17 cellular contexts compared by ENCODE assay signal in the genomic region with DNA sequence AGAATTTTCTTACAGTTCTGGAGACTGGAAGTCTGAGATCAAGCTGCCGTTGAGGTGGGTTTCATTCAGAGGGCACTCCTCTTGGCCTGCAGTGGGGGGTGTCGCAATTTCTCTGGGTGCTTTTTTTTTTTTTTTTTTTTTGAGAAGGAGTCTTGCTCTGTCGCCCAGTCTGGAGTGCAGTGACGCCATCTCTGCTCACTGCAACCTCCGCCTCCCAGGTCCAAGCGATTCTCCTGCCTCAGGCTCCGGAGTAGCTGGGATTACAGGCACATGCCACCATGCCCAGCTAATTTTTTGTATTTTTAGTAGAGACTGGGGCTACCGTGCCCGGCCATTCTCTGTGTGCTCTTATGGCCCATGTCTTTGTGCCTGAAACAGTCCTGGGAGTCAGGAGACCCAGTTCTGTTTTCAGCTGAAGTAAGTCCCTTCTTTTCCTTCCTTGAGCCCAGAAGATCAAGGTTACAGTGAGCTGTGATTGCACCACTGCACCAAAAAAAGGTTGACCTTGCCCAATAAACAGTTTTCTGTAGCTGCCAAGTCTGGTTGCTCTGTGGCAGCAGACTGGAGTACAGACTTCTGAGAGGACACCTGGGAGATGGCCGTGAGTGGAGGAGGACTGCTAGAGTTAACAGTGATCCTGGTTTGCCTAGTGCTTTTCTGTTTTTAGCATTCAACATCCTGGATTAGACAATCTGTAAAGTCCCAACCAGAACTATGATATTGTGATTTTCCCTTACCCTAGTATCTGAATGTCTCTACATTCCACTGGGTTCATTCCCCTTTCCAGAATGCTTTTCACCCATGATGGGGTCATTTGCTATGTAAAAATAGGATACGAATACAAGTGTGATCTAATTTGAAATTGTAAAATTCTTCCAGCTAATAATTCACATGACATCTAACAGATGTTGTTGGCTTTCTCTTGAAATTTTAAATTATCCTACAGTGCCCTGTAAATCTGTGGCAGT.
"Had no signal": no experiment of that assay in that cellular context is flagged by ENCODE, and none has a peak within 500 bp of the region (broad histone marks: within the 10 kb centered on the region; RNA-seq: fewer than 3 reads in every experiment).

No MANE protein-coding gene starts in this region.

- H3K27ac ChIP-seq: tibial nerve, uterus had no signal

- H3K4me3 Mint-ChIP-seq: activated naive CD4-positive, alpha-beta T cell treated with anti-CD3 and anti-CD28 coated beads for 36 hours; activated T-cell treated with anti-CD3 and anti-CD28 coated beads, Interleukin-2, amount 50 U/mL, for 4 hours; stimulated activated naive CD8-positive, alpha-beta T cell treated with anti-CD3 and anti-CD28 coated beads, Interleukin-15, Interleukin-2, amounts not matched to agents 100 ng/mL and 50 ng/mL, for 24 hours had no signal

- H3K27ac Mint-ChIP-seq: activated naive CD4-positive, alpha-beta T cell treated with anti-CD3 and anti-CD28 coated beads for 36 hours; naive thymus-derived CD8-positive, alpha-beta T cell; stimulated activated naive CD8-positive, alpha-beta T cell treated with anti-CD3 and anti-CD28 coated beads, Interleukin-15, Interleukin-2, amounts not matched to agents 100 ng/mL and 50 ng/mL, for 24 hours had no signal

- H3K9me3 Mint-ChIP-seq: activated naive CD4-positive, alpha-beta T cell treated with anti-CD3 and anti-CD28 coated beads for 36 hours; activated T-cell treated with anti-CD3 and anti-CD28 coated beads, Interleukin-2, amount 50 U/mL, for 4 hours; stimulated activated naive CD8-positive, alpha-beta T cell treated with anti-CD3 and anti-CD28 coated beads, Interleukin-15, Interleukin-2, amounts not matched to agents 100 ng/mL and 50 ng/mL, for 24 hours had no signal

- ATAC-seq: naive thymus-derived CD8-positive, alpha-beta T cell had no signal

- DNase-seq: activated CD4-positive, alpha-beta T cell treated with anti-CD3 and anti-CD28 coated beads, Interleukin-2, amount 50 U/mL, for 1 hour; activated CD4-positive, CD25-positive, alpha-beta regulatory T cell treated with anti-CD3 and anti-CD28 coated beads, Interleukin-2, amount 50 U/mL, for 72 hours; activated CD8-positive, alpha-beta memory T cell treated with anti-CD3 and anti-CD28 coated beads, Interleukin-2, amount 50 U/mL, for 4 hours; activated naive CD4-positive, alpha-beta T cell treated with anti-CD3 and anti-CD28 coated beads for 36 hours; activated T-cell treated with anti-CD3 and anti-CD28 coated beads, Interleukin-2, amount 50 U/mL, for 4 hours; anterior cingulate cortex; erythroblast; heart right ventricle; kidney glomerular epithelial cell; left ventricle myocardium superior; mesenchymal stem cell; naive thymus-derived CD8-positive, alpha-beta T cell; posterior cingulate gyrus; retina; uterus had no signal

- H3K36me3 ChIP-seq: heart right ventricle, tibial nerve, uterus had no signal

- H3K4me1 ChIP-seq: uterus had no signal

- H3K9me3 ChIP-seq: uterus had no signal

- H3K27me3 ChIP-seq: uterus had no signal
